In genomic region chr4:972651-973424, GRCh38 we compare ENCODE assay signal across 8 cellular contexts. TPM values are rescaled to one million over a fixed set of nuclear protein-coding genes. Genes with fewer than 3 reads are reported as not detected.
DNase-seq lines count a peak whose midpoint lies in the region; ATAC-seq and TF ChIP-seq lines count a peak whose summit lies in the region.

No MANE protein-coding gene starts in this region.

- H3K4me3 Mint-ChIP-seq in progenitor cell of endocrine pancreas (ENCODE audit: low read depth) = peak overlapping the region; percentile 56

- no peaks in the 10 kb centered on the region for H3K36me3 Mint-ChIP-seq in progenitor cell of endocrine pancreas (ENCODE audit: insufficient read depth)

- no peaks in the 10 kb centered on the region for H3K9me3 Mint-ChIP-seq in progenitor cell of endocrine pancreas (ENCODE audit: low read depth)

- peak; percentile 50 for ATAC-seq in GM21529 (IDR thresholded peaks at IDR 0.05; ENCODE audit: unreplicated experiment)

- TF ChIP-seq CTCF in LNCaP clone FGC (IDR thresholded peaks at IDR 0.05; ENCODE audit: control insufficient read depth, extremely low read depth, insufficient read depth) (no peak), foreskin fibroblast (IDR thresholded peaks at IDR 0.05; ENCODE audit: low read depth, low read length) (no peak), progenitor cell of endocrine pancreas (IDR thresholded peaks at IDR 0.05; ENCODE audit: unreplicated experiment) (no peak)

- no peak overlapping the region for H3K27ac Mint-ChIP-seq in progenitor cell of endocrine pancreas

- peaks cover 4% of the 10 kb centered on the region for H3K27me3 Mint-ChIP-seq in progenitor cell of endocrine pancreas

- H3K4me1 Mint-ChIP-seq in progenitor cell of endocrine pancreas (ENCODE audit: low read depth) = no peaks in the 10 kb centered on the region

- H3K4me3 ChIP-seq in LNCaP clone FGC (ENCODE audit: low read depth, low read length) = peak overlapping the region; percentile 75
- peak overlapping the region; percentile 68 to 69 for H3K4me3 ChIP-seq in foreskin fibroblast (ENCODE audit: low read depth in 1 of 2, low read length in 2 of 2)

- peak; percentile 38 for DNase-seq in CD1c-positive myeloid dendritic cell (ENCODE audit: extremely low spot score)
- DNase-seq in LNCaP clone FGC (ENCODE audit: low read depth) = no peak
- DNase-seq in activated T-cell treated with anti-CD3 and anti-CD28 coated beads, Interleukin-2, amount 50 U/mL, for 1 hour = peak; percentile 71
- peak; percentile 18 to 62 for DNase-seq in foreskin fibroblast
- no peak for DNase-seq in progenitor cell of endocrine pancreas (ENCODE audit: low spot score, unreplicated experiment)
- no peak for DNase-seq in posterior cingulate gyrus
- no peak for DNase-seq in MV-4-11 (lab: John Stamatoyannopoulos, UW)

- intact Hi-C loops in posterior cingulate gyrus (cut with DNase I) = no loop called here

RNA-seq across cellular contexts. Expression of gene DGKQ, which starts 0.5 kb away (rescaled TPM):
- total RNA-seq in progenitor cell of endocrine pancreas = 21.6 and 24.9 TPM in 2 replicates

RNA-seq across cellular contexts. Expression of gene IDUA, which starts 14.0 kb away (rescaled TPM):
- total RNA-seq in progenitor cell of endocrine pancreas = 79.4 and 87.0 TPM in 2 replicates

RNA-seq across cellular contexts. Expression of gene SLC26A1, which starts 20.4 kb away (rescaled TPM):
- total RNA-seq in progenitor cell of endocrine pancreas = 2.6 and 3.3 TPM in 2 replicates

RNA-seq across cellular contexts. Expression of gene FGFRL1, which starts 38.6 kb away (rescaled TPM):
- total RNA-seq in progenitor cell of endocrine pancreas = 121 and 126 TPM in 2 replicates

RNA-seq across cellular contexts. Expression of gene TMEM175, which starts 40.6 kb away (rescaled TPM):
- total RNA-seq in progenitor cell of endocrine pancreas = 29.1 and 30.6 TPM in 2 replicates

Comparison
In these comparisons a context has a peak if more than half of its experiments do, and no peak if none do; other contexts are left out.
1. DNase-seq: peak in CD1c-positive myeloid dendritic cell (single experiment), activated T-cell treated with anti-CD3 and anti-CD28 coated beads, Interleukin-2, amount 50 U/mL, for 1 hour (single experiment) and foreskin fibroblast (2 of 2); none in LNCaP clone FGC (single experiment), progenitor cell of endocrine pancreas (single experiment), posterior cingulate gyrus (0 of 10) and MV-4-11 (single experiment).